ENCODE assay signal across 9 cellular contexts in genomic region chr5:141634162-141634561, GRCh38. TPM values are rescaled to one million over a fixed set of nuclear protein-coding genes. Genes with fewer than 3 reads are reported as not detected.
DNase-seq lines count a peak whose midpoint lies in the region; ATAC-seq and TF ChIP-seq lines count a peak whose summit lies in the region.
"Had no signal": no experiment of that assay in that cellular context is flagged by ENCODE, and none has a peak within 500 bp of the region (broad histone marks: within the 10 kb centered on the region; RNA-seq: fewer than 3 reads in every experiment).

No MANE protein-coding gene starts in this region.

- CTCF ChIA-PET in Calu3 (lab: Charles Lee): no interaction called here

- peak overlapping the region in 3 of 4 donors; percentile 9 to 91 (median 12) for H3K4me3 Mint-ChIP-seq in IgD-negative memory B cell
- no peak overlapping the region for H3K4me3 Mint-ChIP-seq in Calu3 (ENCODE audit: low read depth, unreplicated experiment)

- peaks cover 3% of the 10 kb centered on the region for H3K36me3 Mint-ChIP-seq in IgD-negative memory B cell
- H3K36me3 Mint-ChIP-seq in Calu3 (ENCODE audit: insufficient read depth, unreplicated experiment): peaks cover 37% of the 10 kb centered on the region

- peaks cover 0 to 23% (median 5%) of the 10 kb centered on the region in 4 donors for H3K4me1 ChIP-seq in right lobe of liver

- intact Hi-C loops in Right ventricle myocardium superior (cut with DNase I): no loop called here
- intact Hi-C loops in Calu3 (cut with micrococcal nuclease; ENCODE audit: unreplicated experiment): no loop called here
- intact Hi-C loops in right lobe of liver (cut with DNase I): no loop called here

- BruUV-seq in Calu3 (replicated peaks; lab: Mats Ljungman, UMichigan): no TSS peak

- H3K4me1 Mint-ChIP-seq in IgD-negative memory B cell (peaks cover 29 to 36% (median 31%) of the 10 kb centered on the region in 3 donors), Calu3 (ENCODE audit: low read depth, unreplicated experiment) (peaks cover 22% of the 10 kb centered on the region)

- peak; percentile 87 for ATAC-seq in GM18858 (IDR thresholded peaks at IDR 0.05; ENCODE audit: unreplicated experiment)
- peak; percentile 73 for ATAC-seq in GM21786 (IDR thresholded peaks at IDR 0.05; ENCODE audit: unreplicated experiment)
- ATAC-seq in Right ventricle myocardium superior (ENCODE audit: poor library complexity): no peak
- no peak for ATAC-seq in right lobe of liver

- H3K27me3 Mint-ChIP-seq in IgD-negative memory B cell (no peaks in the 10 kb centered on the region), Calu3 (ENCODE audit: unreplicated experiment) (no peaks in the 10 kb centered on the region)

- TF ChIP-seq POLR2A in right lobe of liver (IDR thresholded peaks at IDR 0.05): no peak

- peak overlapping the region in 1 of 3 donors; percentile 70 for H3K27ac Mint-ChIP-seq in IgD-negative memory B cell
- no peak overlapping the region for H3K27ac Mint-ChIP-seq in Calu3 (ENCODE audit: unreplicated experiment)

- H3K9me3 Mint-ChIP-seq in IgD-negative memory B cell (no peaks in the 10 kb centered on the region), Calu3 (ENCODE audit: low read depth, unreplicated experiment) (no peaks in the 10 kb centered on the region)

- 72% methylated on average over 3 of the region's 3 CpGs for WGBS in right lobe of liver (ENCODE audit: insufficient coverage, low coverage, low lambda C conversion rate, missing lambda C conversion rate)

- H3K27ac ChIP-seq in coronary artery (no peak overlapping the region), right lobe of liver (no peak overlapping the region)

- DNase-seq in coronary artery (ENCODE audit: low spot score) (peak; percentile 9), Right ventricle myocardium superior (no peak), Calu3 (no peak), right lobe of liver (no peak), NCI-H748 treated with DMSO at 0.1 percent for 48 hours (lab: John Stamatoyannopoulos, UW) (no peak)
- DNase-seq: stimulated activated CD4-positive, alpha-beta T cell treated with anti-CD3 and anti-CD28 coated beads, Interleukin-2, amount 100 ng/mL, for 48 hours had no signal

- no peaks in the 10 kb centered on the region for H3K27me3 ChIP-seq in right lobe of liver

- H3K9me3 ChIP-seq in right lobe of liver: no peaks in the 10 kb centered on the region

- H3K36me3 ChIP-seq in right lobe of liver: peaks cover 0 to 2% (median 0%) of the 10 kb centered on the region in 4 donors

- no peak for TF ChIP-seq CTCF in coronary artery (IDR thresholded peaks at IDR 0.05)
- no peak for TF ChIP-seq CTCF in Calu3 (IDR thresholded peaks at IDR 0.05; ENCODE audit: unreplicated experiment)
- TF ChIP-seq CTCF in right lobe of liver (IDR thresholded peaks at IDR 0.05): no peak

- H3K4me3 ChIP-seq in coronary artery (no peak overlapping the region), right lobe of liver (no peak overlapping the region)

RNA-seq across cellular contexts. Expression of gene HDAC3, which starts 2.5 kb away (rescaled TPM):
- polyA plus RNA-seq in IgD-negative memory B cell: 96.1 TPM
- 29.1 TPM for total RNA-seq in Right ventricle myocardium superior
- total RNA-seq in Calu3 (2022): 96.3 and 102 TPM in 2 replicates
- total RNA-seq in right lobe of liver: 10 to 100 TPM; 18.2 to 26.5 (median 23.3) TPM

RNA-seq across cellular contexts. Expression of gene RELL2, which starts 2.6 kb away (rescaled TPM):
- polyA plus RNA-seq in IgD-negative memory B cell: 5.9 TPM
- total RNA-seq in Right ventricle myocardium superior (0.86 TPM), Calu3 (2022) (12.5 and 12.6 TPM in 2 replicates), right lobe of liver (1 to 10 TPM in 4 of 6 experiments, under 1 TPM in 2; 0.53 to 2.6 (median 1.2) TPM)

RNA-seq across cellular contexts. Expression of gene DIAPH1, which starts 15.4 kb away (rescaled TPM):
- polyA plus RNA-seq in IgD-negative memory B cell: 57.6 TPM
- total RNA-seq in Right ventricle myocardium superior: 32.0 TPM
- 176 and 219 TPM in 2 replicates for total RNA-seq in Calu3 (2022)
- total RNA-seq in right lobe of liver: 100 to 1,000 TPM in 4 of 6 experiments, 10 to 100 TPM in 2; 93.7 to 114 (median 107) TPM

RNA-seq across cellular contexts. Expression of gene FCHSD1, which starts 17.1 kb away (rescaled TPM):
- polyA plus RNA-seq in IgD-negative memory B cell: 9.9 TPM
- 2.6 TPM for total RNA-seq in Right ventricle myocardium superior
- 41.4 and 41.8 TPM in 2 replicates for total RNA-seq in Calu3 (2022)
- 1 to 10 TPM in 5 of 6 experiments, under 1 TPM in 1; 0.77 to 6.4 (median 3.3) TPM for total RNA-seq in right lobe of liver

RNA-seq across cellular contexts. Expression of gene ARAP3, which starts 47.9 kb away (rescaled TPM):
- not detected for polyA plus RNA-seq in IgD-negative memory B cell
- 12.5 TPM for total RNA-seq in Right ventricle myocardium superior
- total RNA-seq in Calu3 (2022): 17.5 and 22.8 TPM in 2 replicates
- total RNA-seq in right lobe of liver: 1 to 10 TPM; 1.4 to 6.0 (median 3.7) TPM

Comparison
In these comparisons a context has a peak if more than half of its experiments do, and no peak if none do; other contexts are left out.
1. ATAC-seq: peak in GM18858 (single experiment) and GM21786 (single experiment); none in Right ventricle myocardium superior (single experiment) and right lobe of liver (0 of 4).